In the genomic region with DNA sequence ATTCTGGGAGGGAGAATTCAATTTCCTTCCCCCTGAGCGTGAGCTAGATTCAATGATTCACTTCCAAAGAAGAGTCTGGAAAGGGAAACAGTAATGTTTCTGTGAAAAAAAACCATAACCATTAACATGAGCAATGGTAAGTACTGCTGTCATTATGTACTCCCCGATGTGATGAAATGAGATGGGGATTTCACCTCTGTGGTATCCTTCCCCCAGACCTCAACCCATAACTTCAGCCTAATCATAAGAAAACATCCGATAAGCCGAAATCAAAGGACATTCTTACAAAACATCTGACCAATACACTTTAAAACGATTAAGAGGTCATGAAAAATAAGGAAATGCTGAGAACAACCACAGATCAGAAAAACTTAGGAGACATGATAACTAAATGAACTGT, we compare ENCODE assay signal across 1 cellular context.
TF ChIP-seq lines count a peak whose summit lies in the region.

No MANE protein-coding gene starts in this region.

TF ChIP-seq in endothelial cell of umbilical vein, 7 proteins besides CTCF, POLR2A, EP300 and RAD21:
- TF ChIP-seq EZH2 (IDR thresholded peaks at IDR 0.05; ENCODE audit: borderline replicate concordance, low read depth, low read length, severe bottlenecking) (no peak), JUN (IDR thresholded peaks at IDR 0.05; ENCODE audit: borderline replicate concordance, insufficient read depth, insufficient read length, low read depth) (no peak), MYC (IDR thresholded peaks at IDR 0.05; ENCODE audit: low read depth, low read length) (no peak), POLR2AphosphoS5 (IDR thresholded peaks at IDR 0.05; ENCODE audit: insufficient read depth, low read depth, low read length) (no peak), FOS (IDR thresholded peaks at IDR 0.05; ENCODE audit: borderline replicate concordance, insufficient read depth, low read length) (no peak), GATA2 (IDR thresholded peaks at IDR 0.05; ENCODE audit: insufficient read depth, insufficient read length, low read depth, low read length) (no peak)
- TF ChIP-seq, protein P1, sequence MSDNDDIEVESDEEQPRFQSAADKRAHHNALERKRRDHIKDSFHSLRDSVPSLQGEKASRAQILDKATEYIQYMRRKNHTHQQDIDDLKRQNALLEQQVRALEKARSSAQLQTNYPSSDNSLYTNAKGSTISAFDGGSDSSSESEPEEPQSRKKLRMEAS (IDR thresholded peaks at IDR 0.05; ENCODE audit: insufficient read depth, insufficient read length) = no peak
